In genomic region chr2:29349316-29350030, GRCh38 we compare ENCODE assay signal across 19 cellular contexts.
DNase-seq lines count a peak whose midpoint lies in the region; ATAC-seq and TF ChIP-seq lines count a peak whose summit lies in the region.
"Had no signal": no experiment of that assay in that cellular context is flagged by ENCODE, and none has a peak within 500 bp of the region (broad histone marks: within the 10 kb centered on the region; RNA-seq: fewer than 3 reads in every experiment).

No MANE protein-coding gene starts in this region.

- H3K27me3 Mint-ChIP-seq in neural progenitor cell (ENCODE audit: insufficient read depth, low read depth), result peaks cover 4% of the 10 kb centered on the region

- in situ Hi-C loops in G401 (cut with HindIII; ENCODE audit: low sequenced_read_pairs), result no loop called here

- no peaks in the 10 kb centered on the region for H3K27me3 ChIP-seq in neural progenitor cell
- H3K27me3 ChIP-seq: BE2C, BLaER1 had no signal

- no peaks in the 10 kb centered on the region for H3F3A ChIP-seq in neural progenitor cell (ENCODE audit: low read depth)

- no peak overlapping the region for H3K4me2 ChIP-seq in neural progenitor cell
- H3K4me2 ChIP-seq: BLaER1 had no signal

- no peak overlapping the region for H3K4me3 Mint-ChIP-seq in neural progenitor cell
- H3K4me3 Mint-ChIP-seq: CD14-positive monocyte; CD4-positive, alpha-beta memory T cell; CD4-positive, CD25-positive, alpha-beta regulatory T cell; CD8-positive, alpha-beta memory T cell had no signal

- peaks cover 5% of the 10 kb centered on the region for H3K4me1 ChIP-seq in neural progenitor cell
- H3K4me1 ChIP-seq: BE2C, BLaER1 had no signal

- peaks cover 45% of the 10 kb centered on the region for H3K4me1 Mint-ChIP-seq in neural progenitor cell
- H3K4me1 Mint-ChIP-seq: CD14-positive monocyte; CD4-positive, alpha-beta memory T cell; CD4-positive, CD25-positive, alpha-beta regulatory T cell; CD8-positive, alpha-beta memory T cell had no signal

- no peaks in the 10 kb centered on the region for H3K79me2 ChIP-seq in neural progenitor cell (ENCODE audit: low read depth)

- no peak overlapping the region for H2AFZ ChIP-seq in neural progenitor cell (replicated peaks)

- peaks cover 2% of the 10 kb centered on the region for H3K9me3 Mint-ChIP-seq in neural progenitor cell
- H3K9me3 Mint-ChIP-seq: CD14-positive monocyte; CD4-positive, alpha-beta memory T cell; CD8-positive, alpha-beta memory T cell had no signal

- H3K4me3 ChIP-seq in neural progenitor cell, result no peak overlapping the region
- H3K4me3 ChIP-seq: BLaER1, GM12878 had no signal

- DNase-seq in G401 (ENCODE audit: low spot score) (peak; percentile 73), cerebellar cortex (ENCODE audit: low spot score) (peak; percentile 63), neural progenitor cell (ENCODE audit: low spot score) (no peak), DMS153 (lab: John Stamatoyannopoulos, UW) (no peak), NCI-H187 (lab: John Stamatoyannopoulos, UW) (no peak)
- DNase-seq: 8988T; ACHN; BE2C; CD4-positive, alpha-beta memory T cell; CD4-positive, CD25-positive, alpha-beta regulatory T cell; CD8-positive, alpha-beta memory T cell; COR-L47; DMS 273 treated with DMSO at 0.1 percent for 48 hours; DMS79 treated with DMSO at 0.1 percent for 48 hours; GDM1 had no signal

- H3K9me3 ChIP-seq in neural progenitor cell (ENCODE audit: low read depth), result no peaks in the 10 kb centered on the region
- H3K9me3 ChIP-seq: BE2C, BLaER1 had no signal

- no peaks in the 10 kb centered on the region for H4K20me1 ChIP-seq in neural progenitor cell (ENCODE audit: low read depth)
- H4K20me1 ChIP-seq: BLaER1 had no signal

- TF ChIP-seq CTCF in neural progenitor cell (IDR thresholded peaks at IDR 0.05), result no peak

- no peak for ATAC-seq in GM19023 (IDR thresholded peaks at IDR 0.05; ENCODE audit: unreplicated experiment)
- ATAC-seq: GM12878 had no signal

- H3K27ac ChIP-seq in neural progenitor cell, result no peak overlapping the region
- H3K27ac ChIP-seq: BLaER1 had no signal

- no peak overlapping the region for H3K9ac ChIP-seq in neural progenitor cell
- H3K9ac ChIP-seq: BLaER1 had no signal

- H3K36me3 Mint-ChIP-seq in neural progenitor cell, result no peaks in the 10 kb centered on the region
- H3K36me3 Mint-ChIP-seq: CD14-positive monocyte; CD4-positive, alpha-beta memory T cell; CD4-positive, CD25-positive, alpha-beta regulatory T cell; CD8-positive, alpha-beta memory T cell had no signal

- H3K36me3 ChIP-seq in neural progenitor cell, result no peaks in the 10 kb centered on the region
- H3K36me3 ChIP-seq: BE2C, BLaER1 had no signal

- peak overlapping the region; percentile 70 for H3K27ac Mint-ChIP-seq in neural progenitor cell
- H3K27ac Mint-ChIP-seq: CD14-positive monocyte; CD4-positive, CD25-positive, alpha-beta regulatory T cell; CD8-positive, alpha-beta memory T cell had no signal

Comparison
In these comparisons a context has a peak if more than half of its experiments do, and no peak if none do; other contexts are left out.
1. DNase-seq: peak in G401 (single experiment) and cerebellar cortex (single experiment); none in neural progenitor cell (single experiment), DMS153 (single experiment) and NCI-H187 (0 of 2).